Comparison of ENCODE assay signal across 8 cellular contexts in the genomic region with DNA sequence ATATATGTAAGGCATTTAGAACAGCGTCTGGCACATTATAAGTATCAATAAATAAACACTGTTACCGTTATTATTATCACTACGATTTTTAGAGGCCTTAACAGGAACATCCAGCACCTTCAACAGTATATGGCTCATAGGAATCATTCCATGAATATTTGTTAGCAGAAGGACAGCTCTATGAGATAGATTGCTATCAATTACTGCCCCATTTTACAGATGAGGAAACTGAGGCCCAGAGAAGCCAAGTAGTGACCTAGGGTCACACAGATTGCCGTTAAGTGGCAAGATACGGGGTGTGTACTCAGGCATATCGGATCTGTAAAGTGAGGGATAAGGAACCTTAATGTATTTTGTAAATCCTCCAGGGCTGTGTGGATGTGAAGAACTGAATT.
DNase-seq lines count a peak whose midpoint lies in the region; ATAC-seq and TF ChIP-seq lines count a peak whose summit lies in the region.

No MANE protein-coding gene starts in this region.

- ATAC-seq in GM19324 (IDR thresholded peaks at IDR 0.05; ENCODE audit: low FRiP score, unreplicated experiment): peak; percentile 2
- no peak for ATAC-seq in GM21717 (IDR thresholded peaks at IDR 0.05; ENCODE audit: unreplicated experiment)
- ATAC-seq in HG02610 (IDR thresholded peaks at IDR 0.05; ENCODE audit: unreplicated experiment): no peak

- no peak for DNase-seq in foreskin fibroblast
- no peak for DNase-seq in skeletal muscle cell (ENCODE audit: low read depth)
- DNase-seq in COR-L47 (lab: John Stamatoyannopoulos, UW): no peak
- DNase-seq in RPMI8226: no peak

- H3K4me3 ChIP-seq in WI38 (ENCODE audit: low read depth, low read length) (peak overlapping the region; percentile 92), foreskin fibroblast (ENCODE audit: low read depth in 1 of 2, low read length in 2 of 2) (peak overlapping the region; percentile 77 to 84), skeletal muscle cell (ENCODE audit: low read depth, low read length) (peak overlapping the region; percentile 76)

- TF ChIP-seq CTCF in WI38 (IDR thresholded peaks at IDR 0.05; ENCODE audit: low read depth, low read length) (no peak), foreskin fibroblast (IDR thresholded peaks at IDR 0.05; ENCODE audit: low read depth, low read length) (no peak)
